In genomic region chr6:155381856-155382690, GRCh38 we compare ENCODE assay signal across 19 cellular contexts.
DNase-seq lines count a peak whose midpoint lies in the region; FAIRE-seq and TF ChIP-seq lines count a peak whose summit lies in the region.
"Had no signal": no experiment of that assay in that cellular context is flagged by ENCODE, and none has a peak within 500 bp of the region (broad histone marks: within the 10 kb centered on the region; RNA-seq: fewer than 3 reads in every experiment).

No MANE protein-coding gene starts in this region.

- H3K36me3 Mint-ChIP-seq in chondrocyte (ENCODE audit: low read depth) = no peaks in the 10 kb centered on the region
- H3K36me3 Mint-ChIP-seq: natural killer cell had no signal

- TF ChIP-seq CTCF in WERI-Rb-1 (IDR thresholded peaks at IDR 0.05; ENCODE audit: low read depth, low read length) (no peak), fibroblast of the aortic adventitia (IDR thresholded peaks at IDR 0.05; ENCODE audit: insufficient read depth, low read length) (no peak), chondrocyte (IDR thresholded peaks at IDR 0.05) (no peak)

- H3K4me3 ChIP-seq in WERI-Rb-1 (ENCODE audit: low read depth, low read length) (no peak overlapping the region), fibroblast of the aortic adventitia (ENCODE audit: low read depth, low read length) (no peak overlapping the region)
- H3K4me3 ChIP-seq: gastroesophageal sphincter, PC-9 had no signal

- H3K27ac ChIP-seq in WERI-Rb-1 = no peak overlapping the region
- H3K27ac ChIP-seq: gastroesophageal sphincter, HL-60, PC-9 had no signal

- no peaks in the 10 kb centered on the region for H3K27me3 Mint-ChIP-seq in chondrocyte (ENCODE audit: low read depth)
- H3K27me3 Mint-ChIP-seq: B cell had no signal

- DNase-seq in AG08395 (ENCODE audit: low spot score) (peak; percentile 33), ELR (ENCODE audit: low read depth) (peak; percentile 56), WERI-Rb-1 (peak; percentile 66), fibroblast of the aortic adventitia (ENCODE audit: low read depth) (peak; percentile 50), chondrocyte (ENCODE audit: low spot score) (no peak), middle frontal gyrus (ENCODE audit: extremely low spot score, low spot score) (no peak), HTR-8/SVneo (ENCODE audit: insufficient read length, low spot score) (no peak), DMS79 treated with DMSO at 0.1 percent for 48 hours (lab: John Stamatoyannopoulos, UW) (no peak)
- DNase-seq: aorta, natural killer cell, NCI-H1694 treated with DMSO at 0.1 percent for 48 hours, NCI-H510A treated with DMSO at 0.1 percent for 48 hours, PC-9 had no signal

- no peaks in the 10 kb centered on the region for H3K27me3 ChIP-seq in WERI-Rb-1 (ENCODE audit: insufficient read depth, low read depth, severe bottlenecking)
- H3K27me3 ChIP-seq: gastroesophageal sphincter had no signal

- H3K4me1 Mint-ChIP-seq in chondrocyte (ENCODE audit: low read depth) = peaks cover 14% of the 10 kb centered on the region

- H3K4me3 Mint-ChIP-seq in chondrocyte (ENCODE audit: unreplicated experiment) = no peak overlapping the region
- H3K4me3 Mint-ChIP-seq: B cell, natural killer cell had no signal

- no peak for FAIRE-seq in HTR-8/SVneo (lab: Jason Lieb, UNC)
- FAIRE-seq: GM18507, GM19239 had no signal

- H3K27ac Mint-ChIP-seq in chondrocyte (ENCODE audit: unreplicated experiment) = no peak overlapping the region
- H3K27ac Mint-ChIP-seq: activated T-helper 2 cell treated with anti-CD3 and anti-CD28 coated beads, Interferon-gamma antibody, Interleukin-2, Interleukin-4, amounts not matched to agents 10 μg/mL and 5 μg/mL and 100 μg/mL, durations not matched to agents 14 hours and 24 hours and 36 hours; B cell; natural killer cell had no signal

- H3K9me3 ChIP-seq in WERI-Rb-1 (ENCODE audit: severe bottlenecking) = no peaks in the 10 kb centered on the region
- H3K9me3 ChIP-seq: gastroesophageal sphincter had no signal

- peaks cover 3% of the 10 kb centered on the region for H3K9me3 Mint-ChIP-seq in chondrocyte (ENCODE audit: low read depth)
- H3K9me3 Mint-ChIP-seq: activated T-helper 2 cell treated with anti-CD3 and anti-CD28 coated beads, Interferon-gamma antibody, Interleukin-2, Interleukin-4, amounts not matched to agents 10 μg/mL and 5 μg/mL and 100 μg/mL, durations not matched to agents 14 hours and 24 hours and 36 hours; natural killer cell had no signal

- H3K36me3 ChIP-seq in WERI-Rb-1 = no peaks in the 10 kb centered on the region
- H3K36me3 ChIP-seq: gastroesophageal sphincter had no signal

Comparison
In these comparisons a context has a peak if more than half of its experiments do, and no peak if none do; other contexts are left out.
1. DNase-seq: peak in AG08395 (single experiment), ELR (single experiment), WERI-Rb-1 (single experiment) and fibroblast of the aortic adventitia (single experiment); none in chondrocyte (single experiment), middle frontal gyrus (single experiment), HTR-8/SVneo (single experiment) and DMS79 treated with DMSO at 0.1 percent for 48 hours (single experiment).